In genomic region chr9:34326690-34327089, GRCh38 we compare ENCODE assay signal across 1 cellular context.
TF ChIP-seq lines count a peak whose summit lies in the region.

No MANE protein-coding gene starts in this region.

TF ChIP-seq in HepG2, 621 proteins besides CTCF, POLR2A, EP300 and RAD21:
- no peak for TF ChIP-seq GLMP (CRISPR knock-in tag; IDR thresholded peaks at IDR 0.05; ENCODE audit: borderline replicate concordance)
- TF ChIP-seq SAP130 (CRISPR knock-in tag; IDR thresholded peaks at IDR 0.05; ENCODE audit: low read depth): no peak
- no peak for TF ChIP-seq BATF2 (CRISPR knock-in tag; IDR thresholded peaks at IDR 0.05)
- no peak for TF ChIP-seq DNMT1 (CRISPR knock-in tag; IDR thresholded peaks at IDR 0.05)
- no peak for TF ChIP-seq ZNF570 (CRISPR knock-in tag; IDR thresholded peaks at IDR 0.05; ENCODE audit: borderline replicate concordance)
- no peak for TF ChIP-seq RCOR2 (CRISPR knock-in tag; IDR thresholded peaks at IDR 0.05)
- TF ChIP-seq ZFP91 (CRISPR knock-in tag; IDR thresholded peaks at IDR 0.05; ENCODE audit: borderline replicate concordance): no peak
- no peak for TF ChIP-seq CHD4 (IDR thresholded peaks at IDR 0.05; ENCODE audit: borderline replicate concordance, low read length)
- no peak for TF ChIP-seq HNRNPUL1 (IDR thresholded peaks at IDR 0.05; ENCODE audit: low read depth, low read length)
- no peak for TF ChIP-seq ATM (IDR thresholded peaks at IDR 0.05; ENCODE audit: borderline replicate concordance)
- no peak for TF ChIP-seq FOXK2 (IDR thresholded peaks at IDR 0.05)
- no peak for TF ChIP-seq PRMT3 (CRISPR knock-in tag; IDR thresholded peaks at IDR 0.05; ENCODE audit: borderline replicate concordance, low read depth)
- peak; percentile 73 to 89 for TF ChIP-seq MAFK (conservative IDR thresholded peaks at IDR 0.05 in 1 of 2, IDR thresholded peaks at IDR 0.05 in 1 of 2; ENCODE audit: low read length in 2 of 2)
- TF ChIP-seq ZBTB20 (CRISPR knock-in tag; IDR thresholded peaks at IDR 0.05; ENCODE audit: borderline replicate concordance, low read depth): no peak
- no peak for TF ChIP-seq SP1 (IDR thresholded peaks at IDR 0.05)
- no peak for TF ChIP-seq SP1 (CRISPR knock-in tag; IDR thresholded peaks at IDR 0.05)
- TF ChIP-seq EHMT2 (IDR thresholded peaks at IDR 0.05; ENCODE audit: borderline replicate concordance, low read depth, low read length): no peak
- TF ChIP-seq MAFF (IDR thresholded peaks at IDR 0.05; ENCODE audit: low read depth, low read length): peak; percentile 81
